In genomic region chr18:2657043-2657512, GRCh38 we compare ENCODE assay signal across 8 cellular contexts. TPM values are rescaled to one million over a fixed set of nuclear protein-coding genes. Genes with fewer than 3 reads are reported as not detected.
DNase-seq lines count a peak whose midpoint lies in the region; ATAC-seq and TF ChIP-seq lines count a peak whose summit lies in the region.

No MANE protein-coding gene starts in this region.

- peaks cover 37% of the 10 kb centered on the region for H3K4me1 Mint-ChIP-seq in T-helper 1 cell treated with Interleukin-12 subunit alpha and Interleukin-12 subunit beta and Interleukin-4 antibody, amounts not matched to agents 30 μg/mL and 1 μg/mL, for 36 hours (ENCODE audit: low read depth)

- TF ChIP-seq CTCF in WERI-Rb-1 (IDR thresholded peaks at IDR 0.05; ENCODE audit: low read depth, low read length) (no peak), omental fat pad (IDR thresholded peaks at IDR 0.05) (no peak)

- no peak for DNase-seq in T-helper 1 cell
- no peak for DNase-seq in WERI-Rb-1
- DNase-seq in omental fat pad (ENCODE audit: low spot score), result no peak
- DNase-seq in amygdala (lab: John Stamatoyannopoulos, UW), result no peak

- H3K27ac Mint-ChIP-seq in T-helper 1 cell treated with Interleukin-12 subunit alpha and Interleukin-12 subunit beta and Interleukin-4 antibody, amounts not matched to agents 30 μg/mL and 1 μg/mL, for 36 hours, result peak overlapping the region; percentile 95

- H3K9me3 ChIP-seq in WERI-Rb-1 (ENCODE audit: severe bottlenecking) (no peaks in the 10 kb centered on the region), stomach smooth muscle (ENCODE audit: control insufficient read depth in 2 of 2, low read length in 2 of 2) (no peaks in the 10 kb centered on the region)

- H3K27me3 Mint-ChIP-seq in T-helper 1 cell treated with Interleukin-12 subunit alpha and Interleukin-12 subunit beta and Interleukin-4 antibody, amounts not matched to agents 30 μg/mL and 1 μg/mL, for 36 hours (ENCODE audit: low read depth), result no peaks in the 10 kb centered on the region

- H3K36me3 ChIP-seq in WERI-Rb-1, result peaks cover 21% of the 10 kb centered on the region
- H3K36me3 ChIP-seq in stomach smooth muscle (ENCODE audit: control insufficient read depth in 2 of 2, insufficient read depth in 2 of 2, low read length in 2 of 2), result no peaks in the 10 kb centered on the region

- H3K27me3 ChIP-seq in WERI-Rb-1 (ENCODE audit: insufficient read depth, low read depth, severe bottlenecking), result no peaks in the 10 kb centered on the region
- H3K27me3 ChIP-seq in stomach smooth muscle (ENCODE audit: control insufficient read depth in 1 of 2, insufficient read depth in 2 of 2, low read length in 2 of 2), result no peaks in the 10 kb centered on the region

- H3K4me3 ChIP-seq in WERI-Rb-1 (ENCODE audit: low read depth, low read length), result peak overlapping the region; percentile 99
- H3K4me3 ChIP-seq in iPS-11a (ENCODE audit: low read depth, low read length), result peak overlapping the region; percentile 90
- peak overlapping the region; percentile 84 to 93 for H3K4me3 ChIP-seq in stomach smooth muscle (ENCODE audit: low read length in 2 of 2)

- peaks cover 4% of the 10 kb centered on the region for H3K9me3 Mint-ChIP-seq in T-helper 1 cell treated with Interleukin-12 subunit alpha and Interleukin-12 subunit beta and Interleukin-4 antibody, amounts not matched to agents 30 μg/mL and 1 μg/mL, for 36 hours

- ATAC-seq in omental fat pad (ENCODE audit: low FRiP score), result no peak
- no peak for ATAC-seq in GM18907 (IDR thresholded peaks at IDR 0.05; ENCODE audit: unreplicated experiment)

- H3K36me3 Mint-ChIP-seq in T-helper 1 cell treated with Interleukin-12 subunit alpha and Interleukin-12 subunit beta and Interleukin-4 antibody, amounts not matched to agents 30 μg/mL and 1 μg/mL, for 36 hours (ENCODE audit: low read depth), result peaks cover 25% of the 10 kb centered on the region

- H3K4me1 ChIP-seq in stomach smooth muscle (ENCODE audit: control insufficient read depth, insufficient read depth, low read length), result peaks cover 11% of the 10 kb centered on the region

- H3K27ac ChIP-seq in WERI-Rb-1 (peak overlapping the region; percentile 97), stomach smooth muscle (ENCODE audit: low read length) (peak overlapping the region; percentile 93)

- peak overlapping the region; percentile 85 to 89 for H3K9ac ChIP-seq in stomach smooth muscle (ENCODE audit: low read length in 2 of 2)

- peak overlapping the region; percentile 95 for H3K4me3 Mint-ChIP-seq in T-helper 1 cell treated with Interleukin-12 subunit alpha and Interleukin-12 subunit beta and Interleukin-4 antibody, amounts not matched to agents 30 μg/mL and 1 μg/mL, for 36 hours

RNA-seq across cellular contexts. Expression of gene SMCHD1, which starts 1.6 kb away (rescaled TPM):
- 100 to 1,000 TPM in 2 of 4 donors, 10 to 100 TPM in 2; 56.4 to 153 (median 87.3) TPM for total RNA-seq in omental fat pad
